13 cellular contexts compared by ENCODE assay signal in the genomic region with DNA sequence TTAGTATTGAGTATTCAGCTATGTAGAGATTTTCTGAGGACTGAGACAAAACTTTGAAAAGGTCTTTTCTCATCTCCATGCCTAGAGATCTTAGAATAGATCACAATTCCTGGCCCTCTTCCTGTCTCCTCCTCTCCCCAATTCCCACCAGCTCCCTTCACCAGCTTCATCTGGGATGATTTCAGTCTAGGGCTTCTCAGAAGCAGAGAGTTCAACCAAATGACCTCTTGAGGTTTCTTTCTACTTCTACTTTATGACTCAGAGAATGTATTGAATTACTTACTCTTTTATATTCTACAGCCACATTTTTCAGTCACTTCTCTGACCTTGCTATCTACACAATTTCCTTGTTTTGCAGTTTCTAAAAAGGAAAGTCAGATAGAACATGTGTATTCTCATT. TPM values are rescaled to one million over a fixed set of nuclear protein-coding genes. Genes with fewer than 3 reads are reported as not detected.
DNase-seq lines count a peak whose midpoint lies in the region; ATAC-seq and TF ChIP-seq lines count a peak whose summit lies in the region.
"Had no signal": no experiment of that assay in that cellular context is flagged by ENCODE, and none has a peak within 500 bp of the region (broad histone marks: within the 10 kb centered on the region; RNA-seq: fewer than 3 reads in every experiment).

No MANE protein-coding gene starts in this region.

- H3K36me3 ChIP-seq in sigmoid colon: no peaks in the 10 kb centered on the region
- H3K36me3 ChIP-seq in mucosa of descending colon (ENCODE audit: low read depth): no peaks in the 10 kb centered on the region

- intact Hi-C loops in sigmoid colon (cut with DNase I) (no loop called here), mucosa of descending colon (cut with DNase I, micrococcal nuclease) (no loop called here)

- H3K4me3 ChIP-seq in cardiac fibroblast (replicated peaks in 1 of 2; ENCODE audit: low read depth in 2 of 2, low read length in 2 of 2) (no peak overlapping the region), sigmoid colon (no peak overlapping the region), mucosa of descending colon (no peak overlapping the region)

- no peak for TF ChIP-seq EP300 in sigmoid colon (IDR thresholded peaks at IDR 0.05)

- TF ChIP-seq POLR2A in sigmoid colon (IDR thresholded peaks at IDR 0.05): no peak

- no peaks in the 10 kb centered on the region for H3K27me3 ChIP-seq in sigmoid colon

- no peak for ATAC-seq in HG02798 (IDR thresholded peaks at IDR 0.05; ENCODE audit: poor library complexity, unreplicated experiment)
- no peak for ATAC-seq in mucosa of descending colon
- ATAC-seq: CD8-positive, alpha-beta T cell; naive thymus-derived CD4-positive, alpha-beta T cell had no signal

- TF ChIP-seq CTCF in cardiac fibroblast (IDR thresholded peaks at IDR 0.05; ENCODE audit: low read depth, low read length) (no peak), sigmoid colon (IDR thresholded peaks at IDR 0.05) (no peak), mucosa of descending colon (IDR thresholded peaks at IDR 0.05) (no peak)

- H3K27ac ChIP-seq in sigmoid colon: no peak overlapping the region
- H3K27ac ChIP-seq: HL-60 had no signal

- DNase-seq in AG20443 (ENCODE audit: low spot score) (peak; percentile 43), M059J (ENCODE audit: low read depth) (peak; percentile 91), cardiac fibroblast (ENCODE audit: low read depth in 2 of 2) (peak; percentile 79 to 85), myocyte (ENCODE audit: low read depth) (peak; percentile 71), sigmoid colon (no peak), mucosa of descending colon (no peak)
- DNase-seq in activated CD4-positive, alpha-beta T cell treated with anti-CD3 and anti-CD28 coated beads, Interleukin-2, amount 50 U/mL, for 48 hours: no peak
- DNase-seq: activated CD4-positive, CD25-positive, alpha-beta regulatory T cell; CD8-positive, alpha-beta T cell; naive thymus-derived CD4-positive, alpha-beta T cell; NCI-H2029 had no signal

- H3K9me3 ChIP-seq in sigmoid colon (no peaks in the 10 kb centered on the region), mucosa of descending colon (no peaks in the 10 kb centered on the region)

- H3K4me1 ChIP-seq in sigmoid colon: no peaks in the 10 kb centered on the region
- no peaks in the 10 kb centered on the region for H3K4me1 ChIP-seq in mucosa of descending colon (ENCODE audit: low read depth)

RNA-seq across cellular contexts. Expression of a gene that starts 19.4 kb away (rescaled TPM):
- total RNA-seq in M059J (2014; rRNA removed; shearing (Covaris generic)): 188 and 396 TPM in 2 replicates
- total RNA-seq in myocyte: 157 and 173 TPM in 2 replicates
- polyA plus RNA-seq in myocyte (2012): 34.9 TPM
- 100 to 1,000 TPM in 2 of 4 donors, 10 to 100 TPM in 2; 79.0 to 136 (median 108) TPM for total RNA-seq in sigmoid colon
- polyA plus RNA-seq in sigmoid colon: 100 to 1,000 TPM in 1 of 3 donors, 10 to 100 TPM in 2; 69.4 to 105 (median 72.7) TPM
- 10 to 100 TPM; 70.9 to 79.9 (median 75.7) TPM for total RNA-seq in mucosa of descending colon

Comparison
In these comparisons a context has a peak if more than half of its experiments do, and no peak if none do; other contexts are left out.
1. DNase-seq: peak in AG20443 (single experiment), M059J (single experiment), cardiac fibroblast (2 of 2) and myocyte (single experiment); none in activated CD4-positive, alpha-beta T cell treated with anti-CD3 and anti-CD28 coated beads, Interleukin-2, amount 50 U/mL, for 48 hours (0 of 2), sigmoid colon (single experiment) and mucosa of descending colon (0 of 3).